Comparison of ENCODE assay signal across 14 cellular contexts in genomic region chr18:40984856-40985255, GRCh38.
"Had no signal": no experiment of that assay in that cellular context is flagged by ENCODE, and none has a peak within 500 bp of the region (broad histone marks: within the 10 kb centered on the region; RNA-seq: fewer than 3 reads in every experiment).

No MANE protein-coding gene starts in this region.

- H3K27ac ChIP-seq: adrenal gland, prostate gland, right lobe of liver had no signal

- H3K27me3 ChIP-seq: adrenal gland, right lobe of liver had no signal

- ATAC-seq: left colon; natural killer cell treated with Interleukin-12 subunit alpha and Interleukin-12 subunit beta and Interleukin-15 and Interleukin-18, amount 100 ng/mL, for 72 hours; right lobe of liver; T-helper 17 cell had no signal

- H3K9me3 ChIP-seq: adrenal gland, prostate gland, right lobe of liver had no signal

- H3K4me1 ChIP-seq: adrenal gland, prostate gland, right lobe of liver had no signal

- H3K36me3 ChIP-seq: adrenal gland, prostate gland, right lobe of liver had no signal

- H3K4me3 ChIP-seq: adrenal gland, prostate gland, right lobe of liver had no signal

- DNase-seq: activated B cell treated with CpG ODN at 0.5 μM for 24 hours; activated CD4-positive, alpha-beta T cell treated with anti-CD3 and anti-CD28 coated beads, Interleukin-2, amount 10 ng/mL, durations not matched to agents 24 days and 14 days; activated CD8-positive, alpha-beta memory T cell treated with anti-CD3 and anti-CD28 coated beads for 24 hours; activated naive CD4-positive, alpha-beta T cell treated with anti-CD3 and anti-CD28 coated beads for 36 hours; adrenal gland; immature natural killer cell; left colon; occipital lobe; right lobe of liver; stimulated activated CD4-positive, alpha-beta T cell treated with anti-CD3 and anti-CD28 coated beads, Interleukin-12 subunit alpha, Interleukin-12 subunit beta, amount 100 ng/mL, for 4 hours; stimulated activated CD4-positive, alpha-beta T cell treated with anti-CD3 and anti-CD28 coated beads, Interleukin-2, amount 100 ng/mL, for 48 hours; T-helper 17 cell had no signal
